34 cellular contexts compared by ENCODE assay signal in genomic region chr6:17511084-17511483, GRCh38.
"Had no signal": no experiment of that assay in that cellular context is flagged by ENCODE, and none has a peak within 500 bp of the region (broad histone marks: within the 10 kb centered on the region; RNA-seq: fewer than 3 reads in every experiment).

No MANE protein-coding gene starts in this region.

- ATAC-seq: activated CD8-positive, alpha-beta T cell treated with anti-CD3 and anti-CD28 coated beads for 36 hours; activated naive CD4-positive, alpha-beta T cell treated with anti-CD3 and anti-CD28 coated beads, Interleukin-2, amount 50 U/mL, for 72 hours; activated T-cell treated with anti-CD3 and anti-CD28 coated beads, Interleukin-2, amount 50 U/mL, for 4 hours; activated T-cell treated with anti-CD3 and anti-CD28 coated beads, Interleukin-2, amount 50 U/mL, for 72 hours; activated T-helper 17 cell treated with anti-CD3 and anti-CD28 coated beads, Interleukin-2, amount 50 U/mL, for 72 hours; body of pancreas had no signal

- H3K27ac ChIP-seq: adrenal gland, body of pancreas, brain microvascular endothelial cell, breast epithelium, VCaP had no signal

- H3K36me3 ChIP-seq: adrenal gland, breast epithelium had no signal

- H3K27me3 ChIP-seq: adrenal gland, body of pancreas, brain microvascular endothelial cell, breast epithelium had no signal

- DNase-seq: activated B cell treated with CpG ODN at 0.5 μM for 24 hours; activated CD4-positive, alpha-beta memory T cell treated with anti-CD3 and anti-CD28 coated beads for 36 hours; activated CD4-positive, alpha-beta T cell treated with anti-CD3 and anti-CD28 coated beads for 4 hours; activated CD4-positive, alpha-beta T cell treated with anti-CD3 and anti-CD28 coated beads, Interleukin-2, amount 10 ng/mL, durations not matched to agents 24 days and 14 days; activated CD4-positive, alpha-beta T cell treated with anti-CD3 and anti-CD28 coated beads, Interleukin-2, amount 50 U/mL, for 1 hour; activated CD4-positive, alpha-beta T cell treated with anti-CD3 and anti-CD28 coated beads, Interleukin-2, amount 50 U/mL, for 4 hours; activated CD4-positive, CD25-positive, alpha-beta regulatory T cell treated with anti-CD3 and anti-CD28 coated beads, Interleukin-2, amount 50 U/mL, for 72 hours; activated CD8-positive, alpha-beta memory T cell treated with anti-CD3 and anti-CD28 coated beads, Interleukin-2, amount 50 U/mL, for 4 hours; activated CD8-positive, alpha-beta T cell treated with anti-CD3 and anti-CD28 coated beads for 36 hours; activated effector memory CD4-positive, alpha-beta T cell treated with anti-CD3 and anti-CD28 coated beads, Interleukin-2, amount 50 U/mL, for 16 hours; activated gamma-delta T cell treated with Interleukin-2 at 50 U/mL for 16 hours; activated naive CD4-positive, alpha-beta T cell; activated naive CD4-positive, alpha-beta T cell treated with anti-CD3 and anti-CD28 coated beads for 36 hours; activated naive CD4-positive, alpha-beta T cell treated with anti-CD3 and anti-CD28 coated beads, Interleukin-2, amount 50 U/mL, for 16 hours; activated naive CD8-positive, alpha-beta T cell treated with anti-CD3 and anti-CD28 coated beads for 36 hours; activated T-cell treated with anti-CD3 and anti-CD28 coated beads for 4 hours; activated T-cell treated with anti-CD3 and anti-CD28 coated beads, Interleukin-2, amount 50 U/mL, for 1 hour; activated T-cell treated with anti-CD3 and anti-CD28 coated beads, Interleukin-2, amount 50 U/mL, for 4 hours; activated T-cell treated with anti-CD3 and anti-CD28 coated beads, Interleukin-2, amount 50 U/mL, for 72 hours; adrenal gland; amniotic stem cell; aorta; body of pancreas; brain microvascular endothelial cell; central memory CD4-positive, alpha-beta T cell; T-helper 1 cell; T-helper 2 cell; T-helper 9 cell had no signal

- H3K9me3 ChIP-seq: adrenal gland, body of pancreas, breast epithelium had no signal

- H3K4me1 ChIP-seq: adrenal gland, body of pancreas, breast epithelium had no signal

- H3K4me3 ChIP-seq: adrenal gland, body of pancreas, breast epithelium had no signal

- FAIRE-seq: astrocyte, TTC549 had no signal
